21 cellular contexts compared by ENCODE assay signal in genomic region chr13:80712026-80712425, GRCh38.
DNase-seq lines count a peak whose midpoint lies in the region; ATAC-seq, FAIRE-seq and TF ChIP-seq lines count a peak whose summit lies in the region.
"Had no signal": no experiment of that assay in that cellular context is flagged by ENCODE, and none has a peak within 500 bp of the region (broad histone marks: within the 10 kb centered on the region; RNA-seq: fewer than 3 reads in every experiment).

No MANE protein-coding gene starts in this region.

- H3K27me3 ChIP-seq in bronchial epithelial cell (ENCODE audit: control insufficient read depth, insufficient read depth, low read length) (no peaks in the 10 kb centered on the region), aorta (ENCODE audit: control insufficient read depth in 1 of 2, insufficient read depth in 2 of 2, low read length in 1 of 2) (no peaks in the 10 kb centered on the region)
- H3K27me3 ChIP-seq in CD4-positive, alpha-beta memory T cell (ENCODE audit: insufficient read depth, low read length): no peaks in the 10 kb centered on the region
- H3K27me3 ChIP-seq in CD4-positive, alpha-beta T cell (ENCODE audit: control insufficient read depth, insufficient read depth, low read length): no peaks in the 10 kb centered on the region
- H3K27me3 ChIP-seq: BE2C, Peyer's patch had no signal

- H3K27ac Mint-ChIP-seq in CD4-positive, alpha-beta memory T cell: no peak overlapping the region
- no peak overlapping the region for H3K27ac Mint-ChIP-seq in CD4-positive, alpha-beta T cell
- H3K27ac Mint-ChIP-seq: H9 had no signal

- no peak overlapping the region for H3K4me3 Mint-ChIP-seq in CD4-positive, alpha-beta memory T cell
- H3K4me3 Mint-ChIP-seq in CD4-positive, alpha-beta T cell: no peak overlapping the region
- H3K4me3 Mint-ChIP-seq: H9 had no signal

- no peak for TF ChIP-seq CTCF in bronchial epithelial cell (IDR thresholded peaks at IDR 0.05; ENCODE audit: insufficient read depth, low read length, severe bottlenecking)
- no peak for TF ChIP-seq CTCF in fibroblast of pulmonary artery (IDR thresholded peaks at IDR 0.05; ENCODE audit: low read length, missing control alignments)
- no peak for TF ChIP-seq CTCF in CD4-positive, alpha-beta T cell (IDR thresholded peaks at IDR 0.05)

- H3K27ac ChIP-seq in CD4-positive, alpha-beta memory T cell (ENCODE audit: low read depth, low read length): no peak overlapping the region
- no peak overlapping the region for H3K27ac ChIP-seq in CD4-positive, alpha-beta T cell (ENCODE audit: low read depth, low read length)
- no peak overlapping the region for H3K27ac ChIP-seq in aorta (ENCODE audit: low read depth in 1 of 2, low read length in 2 of 2)
- H3K27ac ChIP-seq: A549, Peyer's patch had no signal

- no peaks in the 10 kb centered on the region for H3K36me3 Mint-ChIP-seq in CD4-positive, alpha-beta memory T cell
- no peaks in the 10 kb centered on the region for H3K36me3 Mint-ChIP-seq in CD4-positive, alpha-beta T cell (ENCODE audit: low read depth)

- H3K9me3 ChIP-seq in CD4-positive, alpha-beta memory T cell (ENCODE audit: control insufficient read depth in 1 of 2, low read length in 2 of 2): no peaks in the 10 kb centered on the region
- H3K9me3 ChIP-seq in CD4-positive, alpha-beta T cell (ENCODE audit: control insufficient read depth, low read length): no peaks in the 10 kb centered on the region
- no peaks in the 10 kb centered on the region for H3K9me3 ChIP-seq in aorta (ENCODE audit: control insufficient read depth, low read length)
- H3K9me3 ChIP-seq: A549, BE2C, Peyer's patch had no signal

- H3K4me1 ChIP-seq in CD4-positive, alpha-beta memory T cell (ENCODE audit: insufficient read depth, low read length): no peaks in the 10 kb centered on the region
- H3K4me1 ChIP-seq in aorta (ENCODE audit: control insufficient read depth in 1 of 2, insufficient read depth in 2 of 2, low read length in 2 of 2): no peaks in the 10 kb centered on the region
- H3K4me1 ChIP-seq: A549, Peyer's patch had no signal

- DNase-seq in HCEC 1CT: peak; percentile 23
- peak; percentile 37 for DNase-seq in MV-4-11 (lab: John Stamatoyannopoulos, UW)
- peak; percentile 50 for DNase-seq in bronchial epithelial cell (ENCODE audit: low read depth)
- peak; percentile 38 for DNase-seq in fibroblast of pulmonary artery (ENCODE audit: low read depth)
- no peak for DNase-seq in NCI-H2081 treated with DMSO at 0.1 percent for 48 hours (lab: John Stamatoyannopoulos, UW)
- DNase-seq in CD4-positive, alpha-beta memory T cell: no peak
- DNase-seq in CD4-positive, alpha-beta T cell: no peak
- DNase-seq in aorta: no peak
- DNase-seq: BE2C, COR-L47, DMS79 treated with DMSO at 0.1 percent for 48 hours, H9, KG1, NCI-H1048, NCI-H1417 treated with DMSO at 0.1 percent for 48 hours, NCI-H187 treated with DMSO at 0.1 percent for 48 hours, NCI-H2227 treated with DMSO at 0.1 percent for 48 hours, NCI-H510A, Peyer's patch had no signal

- no peaks in the 10 kb centered on the region for H3K27me3 Mint-ChIP-seq in CD4-positive, alpha-beta memory T cell
- no peaks in the 10 kb centered on the region for H3K27me3 Mint-ChIP-seq in CD4-positive, alpha-beta T cell

- FAIRE-seq in bronchial epithelial cell (lab: Jason Lieb, UNC): no peak
- FAIRE-seq: A549, HTR-8/SVneo had no signal

- intact Hi-C loops in CD4-positive, alpha-beta memory T cell (cut with micrococcal nuclease): no loop called here
- intact Hi-C loops in CD4-positive, alpha-beta T cell (cut with DNase I, micrococcal nuclease): no loop called here
- intact Hi-C loops in aorta (cut with DNase I): no loop called here

- H3K36me3 ChIP-seq in bronchial epithelial cell (ENCODE audit: control insufficient read depth, insufficient read depth, low read length) (no peaks in the 10 kb centered on the region), aorta (ENCODE audit: control insufficient read depth in 1 of 2, insufficient read depth in 2 of 2, low read length in 1 of 2) (no peaks in the 10 kb centered on the region)
- H3K36me3 ChIP-seq in CD4-positive, alpha-beta memory T cell (ENCODE audit: insufficient read depth, low read length): no peaks in the 10 kb centered on the region
- H3K36me3 ChIP-seq: BE2C, Peyer's patch had no signal

- ATAC-seq in CD4-positive, alpha-beta T cell (ENCODE audit: poor library complexity): no peak
- no peak for ATAC-seq in aorta (ENCODE audit: low FRiP score)
- ATAC-seq: A549 had no signal

- 95 to 96% methylated on average over 2 of the region's 2 CpGs for WGBS in aorta, 2 donors

- CTCF ChIA-PET in CD4-positive, alpha-beta memory T cell (lab: Charles Lee; ENCODE audit: partially characterized antibody): no interaction called here
- CTCF ChIA-PET in CD4-positive, alpha-beta T cell (lab: Charles Lee): no interaction called here

- POLR2A ChIA-PET in CD4-positive, alpha-beta memory T cell (lab: Charles Lee; ENCODE audit: partially characterized antibody): no interaction called here
- POLR2A ChIA-PET in CD4-positive, alpha-beta T cell (lab: Charles Lee): no interaction called here

- H3K9me3 Mint-ChIP-seq in CD4-positive, alpha-beta memory T cell: peaks cover 2 to 21% (median 8%) of the 10 kb centered on the region in 8 donors
- no peaks in the 10 kb centered on the region for H3K9me3 Mint-ChIP-seq in CD4-positive, alpha-beta T cell

- H3K4me3 ChIP-seq in bronchial epithelial cell (ENCODE audit: low read depth, low read length) (no peak overlapping the region), fibroblast of pulmonary artery (replicated peaks; ENCODE audit: low read depth, low read length) (no peak overlapping the region), aorta (ENCODE audit: low read length in 2 of 2) (no peak overlapping the region)
- no peak overlapping the region for H3K4me3 ChIP-seq in CD4-positive, alpha-beta memory T cell (ENCODE audit: low read length in 2 of 2)
- H3K4me3 ChIP-seq: A549, Peyer's patch had no signal

- H3K4me1 Mint-ChIP-seq in CD4-positive, alpha-beta memory T cell: no peaks in the 10 kb centered on the region
- H3K4me1 Mint-ChIP-seq in CD4-positive, alpha-beta T cell (ENCODE audit: low read depth): no peaks in the 10 kb centered on the region

Comparison
In these comparisons a context has a peak if more than half of its experiments do, and no peak if none do; other contexts are left out.
1. DNase-seq: peak in HCEC 1CT (single experiment), MV-4-11 (single experiment), bronchial epithelial cell (single experiment) and fibroblast of pulmonary artery (single experiment); none in NCI-H2081 treated with DMSO at 0.1 percent for 48 hours (single experiment), CD4-positive, alpha-beta memory T cell (0 of 5), CD4-positive, alpha-beta T cell (0 of 10) and aorta (0 of 2).